2 cellular contexts compared by ENCODE assay signal in the genomic region with DNA sequence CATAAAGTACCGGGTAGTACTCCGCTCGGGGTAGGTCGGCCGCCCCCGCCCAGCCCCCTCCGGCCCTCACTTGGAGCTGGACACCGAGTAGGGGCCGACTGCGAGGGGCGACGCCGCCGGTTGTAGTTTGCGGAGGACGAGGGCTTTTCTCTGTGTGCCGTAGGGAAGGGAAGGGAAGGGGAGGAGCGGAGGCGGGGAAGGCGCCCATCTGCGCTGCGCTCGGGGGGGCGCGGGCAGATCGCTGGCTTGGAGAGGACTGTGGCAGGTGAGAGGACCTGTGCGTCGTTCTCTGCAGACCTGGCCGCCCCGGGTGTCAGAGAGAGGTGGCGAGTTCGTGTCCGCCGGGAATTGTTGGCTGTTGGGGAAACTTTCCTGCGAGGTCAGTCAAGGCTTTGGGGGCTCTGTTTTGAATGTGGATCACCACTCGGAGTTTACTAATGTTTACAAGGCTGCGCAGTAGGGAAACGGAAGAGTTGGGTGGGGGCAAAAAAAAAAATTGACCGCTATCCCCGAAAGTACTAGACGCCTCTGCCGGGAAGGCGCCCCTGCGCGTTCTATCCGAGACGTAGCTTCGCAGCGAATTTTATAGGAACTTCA.
TF ChIP-seq lines count a peak whose summit lies in the region.

No MANE protein-coding gene starts in this region.

TF ChIP-seq in HEK293, 187 proteins besides CTCF, POLR2A, EP300 and RAD21 (continued from another document and continues in another):
- TF ChIP-seq ZNF555 (tag by site-specific recombination; conservative IDR thresholded peaks at IDR 0.05) (no peak), ZNF121 (tag by site-specific recombination; IDR thresholded peaks at IDR 0.05) (peak; percentile 41; the same call in 1 of the 2 replicates), ZNF626 (tag by site-specific recombination; IDR thresholded peaks at IDR 0.05) (no peak), ZNF366 (tag by site-specific recombination; conservative IDR thresholded peaks at IDR 0.05) (no peak), ZBTB7A (tag by site-specific recombination; IDR thresholded peaks at IDR 0.05; ENCODE audit: low read depth) (peak; percentile 95), ZXDB (tag by site-specific recombination; IDR thresholded peaks at IDR 0.05) (peak; percentile 95), ZNF664 (tag by site-specific recombination; IDR thresholded peaks at IDR 0.05) (no peak), ZNF146 (tag by site-specific recombination; IDR thresholded peaks at IDR 0.05) (peak; percentile 27; the same call in 1 of the 2 replicates), ZNF768 (tag by site-specific recombination; IDR thresholded peaks at IDR 0.05) (no peak), ZNF214 (tag by site-specific recombination; IDR thresholded peaks at IDR 0.05; ENCODE audit: borderline replicate concordance) (no peak), SP7 (tag by site-specific recombination; IDR thresholded peaks at IDR 0.05) (peak; percentile 74), ZNF623 (tag by site-specific recombination; IDR thresholded peaks at IDR 0.05) (no peak), FEZF1 (tag by site-specific recombination; IDR thresholded peaks at IDR 0.05) (no peak), ZBTB48 (tag by site-specific recombination; IDR thresholded peaks at IDR 0.05) (0 out of 2 replicates have a peak, but pooled peaks have one; percentile 43), ZNF2 (tag by site-specific recombination; IDR thresholded peaks at IDR 0.05) (peak; percentile 96), ZNF248 (tag by site-specific recombination; IDR thresholded peaks at IDR 0.05) (no peak), ZNF670 (tag by site-specific recombination; IDR thresholded peaks at IDR 0.05; ENCODE audit: low read depth) (no peak), ZNF530 (tag by site-specific recombination; IDR thresholded peaks at IDR 0.05; ENCODE audit: low read depth) (no peak), ZNF324 (tag by site-specific recombination; IDR thresholded peaks at IDR 0.05) (peak; percentile 83), ZNF544 (tag by site-specific recombination; IDR thresholded peaks at IDR 0.05) (no peak), ZNF184 (tag by site-specific recombination; IDR thresholded peaks at IDR 0.05) (no peak), ZFP41 (tag by site-specific recombination; IDR thresholded peaks at IDR 0.05; ENCODE audit: borderline replicate concordance) (no peak), ZNF132 (tag by site-specific recombination; IDR thresholded peaks at IDR 0.05; ENCODE audit: borderline replicate concordance) (no peak), ZNF707 (tag by site-specific recombination; IDR thresholded peaks at IDR 0.05) (no peak), BCL11B (tag by site-specific recombination; IDR thresholded peaks at IDR 0.05; ENCODE audit: low read depth) (peak; percentile 91)
- TF ChIP-seq, protein P1, sequence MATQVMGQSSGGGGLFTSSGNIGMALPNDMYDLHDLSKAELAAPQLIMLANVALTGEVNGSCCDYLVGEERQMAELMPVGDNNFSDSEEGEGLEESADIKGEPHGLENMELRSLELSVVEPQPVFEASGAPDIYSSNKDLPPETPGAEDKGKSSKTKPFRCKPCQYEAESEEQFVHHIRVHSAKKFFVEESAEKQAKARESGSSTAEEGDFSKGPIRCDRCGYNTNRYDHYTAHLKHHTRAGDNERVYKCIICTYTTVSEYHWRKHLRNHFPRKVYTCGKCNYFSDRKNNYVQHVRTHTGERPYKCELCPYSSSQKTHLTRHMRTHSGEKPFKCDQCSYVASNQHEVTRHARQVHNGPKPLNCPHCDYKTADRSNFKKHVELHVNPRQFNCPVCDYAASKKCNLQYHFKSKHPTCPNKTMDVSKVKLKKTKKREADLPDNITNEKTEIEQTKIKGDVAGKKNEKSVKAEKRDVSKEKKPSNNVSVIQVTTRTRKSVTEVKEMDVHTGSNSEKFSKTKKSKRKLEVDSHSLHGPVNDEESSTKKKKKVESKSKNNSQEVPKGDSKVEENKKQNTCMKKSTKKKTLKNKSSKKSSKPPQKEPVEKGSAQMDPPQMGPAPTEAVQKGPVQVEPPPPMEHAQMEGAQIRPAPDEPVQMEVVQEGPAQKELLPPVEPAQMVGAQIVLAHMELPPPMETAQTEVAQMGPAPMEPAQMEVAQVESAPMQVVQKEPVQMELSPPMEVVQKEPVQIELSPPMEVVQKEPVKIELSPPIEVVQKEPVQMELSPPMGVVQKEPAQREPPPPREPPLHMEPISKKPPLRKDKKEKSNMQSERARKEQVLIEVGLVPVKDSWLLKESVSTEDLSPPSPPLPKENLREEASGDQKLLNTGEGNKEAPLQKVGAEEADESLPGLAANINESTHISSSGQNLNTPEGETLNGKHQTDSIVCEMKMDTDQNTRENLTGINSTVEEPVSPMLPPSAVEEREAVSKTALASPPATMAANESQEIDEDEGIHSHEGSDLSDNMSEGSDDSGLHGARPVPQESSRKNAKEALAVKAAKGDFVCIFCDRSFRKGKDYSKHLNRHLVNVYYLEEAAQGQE (tag by site-specific recombination; IDR thresholded peaks at IDR 0.05) = peak; percentile 59
- TF ChIP-seq, protein P2, sequence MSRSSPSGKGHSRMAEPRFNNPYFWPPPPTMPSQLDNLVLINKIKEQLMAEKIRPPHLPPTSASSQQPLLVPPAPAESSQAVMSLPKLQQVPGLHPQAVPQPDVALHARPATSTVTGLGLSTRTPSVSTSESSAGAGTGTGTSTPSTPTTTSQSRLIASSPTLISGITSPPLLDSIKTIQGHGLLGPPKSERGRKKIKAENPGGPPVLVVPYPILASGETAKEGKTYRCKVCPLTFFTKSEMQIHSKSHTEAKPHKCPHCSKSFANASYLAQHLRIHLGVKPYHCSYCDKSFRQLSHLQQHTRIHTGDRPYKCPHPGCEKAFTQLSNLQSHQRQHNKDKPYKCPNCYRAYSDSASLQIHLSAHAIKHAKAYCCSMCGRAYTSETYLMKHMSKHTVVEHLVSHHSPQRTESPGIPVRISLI (tag by site-specific recombination; IDR thresholded peaks at IDR 0.05) = peak; percentile 98; the same call in 1 of the 2 replicates
- TF ChIP-seq, protein P3, sequence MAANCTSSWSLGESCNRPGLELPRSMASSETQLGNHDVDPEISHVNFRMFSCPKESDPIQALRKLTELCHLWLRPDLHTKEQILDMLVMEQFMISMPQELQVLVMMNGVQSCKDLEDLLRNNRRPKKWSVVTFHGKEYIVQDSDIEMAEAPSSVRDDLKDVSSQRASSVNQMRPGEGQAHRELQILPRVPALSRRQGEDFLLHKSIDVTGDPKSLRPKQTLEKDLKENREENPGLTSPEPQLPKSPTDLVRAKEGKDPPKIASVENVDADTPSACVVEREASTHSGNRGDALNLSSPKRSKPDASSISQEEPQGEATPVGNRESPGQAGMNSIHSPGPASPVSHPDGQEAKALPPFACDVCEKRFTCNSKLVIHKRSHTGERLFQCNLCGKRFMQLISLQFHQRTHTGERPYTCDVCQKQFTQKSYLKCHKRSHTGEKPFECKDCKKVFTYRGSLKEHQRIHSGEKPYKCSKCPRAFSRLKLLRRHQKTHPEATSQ (tag by site-specific recombination; IDR thresholded peaks at IDR 0.05) = no peak
- TF ChIP-seq, protein P4, sequence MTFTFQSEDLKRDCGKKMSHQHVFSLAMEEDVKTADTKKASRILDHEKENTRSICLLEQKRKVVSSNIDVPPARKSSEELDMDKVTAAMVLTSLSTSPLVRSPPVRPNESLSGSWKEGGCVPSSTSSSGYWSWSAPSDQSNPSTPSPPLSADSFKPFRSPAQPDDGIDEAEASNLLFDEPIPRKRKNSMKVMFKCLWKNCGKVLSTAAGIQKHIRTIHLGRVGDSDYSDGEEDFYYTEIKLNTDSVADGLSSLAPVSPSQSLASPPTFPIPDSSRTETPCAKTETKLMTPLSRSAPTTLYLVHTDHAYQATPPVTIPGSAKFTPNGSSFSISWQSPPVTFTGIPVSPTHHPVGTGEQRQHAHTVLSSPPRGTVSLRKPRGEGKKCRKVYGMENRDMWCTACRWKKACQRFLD (tag by site-specific recombination; IDR thresholded peaks at IDR 0.05) = no peak

TF ChIP-seq in GM12878, 131 proteins besides CTCF, POLR2A, EP300 and RAD21 (continued from another document and continues in another):
- TF ChIP-seq, protein P5, sequence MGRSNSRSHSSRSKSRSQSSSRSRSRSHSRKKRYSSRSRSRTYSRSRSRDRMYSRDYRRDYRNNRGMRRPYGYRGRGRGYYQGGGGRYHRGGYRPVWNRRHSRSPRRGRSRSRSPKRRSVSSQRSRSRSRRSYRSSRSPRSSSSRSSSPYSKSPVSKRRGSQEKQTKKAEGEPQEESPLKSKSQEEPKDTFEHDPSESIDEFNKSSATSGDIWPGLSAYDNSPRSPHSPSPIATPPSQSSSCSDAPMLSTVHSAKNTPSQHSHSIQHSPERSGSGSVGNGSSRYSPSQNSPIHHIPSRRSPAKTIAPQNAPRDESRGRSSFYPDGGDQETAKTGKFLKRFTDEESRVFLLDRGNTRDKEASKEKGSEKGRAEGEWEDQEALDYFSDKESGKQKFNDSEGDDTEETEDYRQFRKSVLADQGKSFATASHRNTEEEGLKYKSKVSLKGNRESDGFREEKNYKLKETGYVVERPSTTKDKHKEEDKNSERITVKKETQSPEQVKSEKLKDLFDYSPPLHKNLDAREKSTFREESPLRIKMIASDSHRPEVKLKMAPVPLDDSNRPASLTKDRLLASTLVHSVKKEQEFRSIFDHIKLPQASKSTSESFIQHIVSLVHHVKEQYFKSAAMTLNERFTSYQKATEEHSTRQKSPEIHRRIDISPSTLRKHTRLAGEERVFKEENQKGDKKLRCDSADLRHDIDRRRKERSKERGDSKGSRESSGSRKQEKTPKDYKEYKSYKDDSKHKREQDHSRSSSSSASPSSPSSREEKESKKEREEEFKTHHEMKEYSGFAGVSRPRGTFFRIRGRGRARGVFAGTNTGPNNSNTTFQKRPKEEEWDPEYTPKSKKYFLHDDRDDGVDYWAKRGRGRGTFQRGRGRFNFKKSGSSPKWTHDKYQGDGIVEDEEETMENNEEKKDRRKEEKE (IDR thresholded peaks at IDR 0.05) = 0 out of 2 replicates have a peak, but pooled peaks have one; percentile 27
- TF ChIP-seq FOXK2 (IDR thresholded peaks at IDR 0.05) (no peak), FOS (IDR thresholded peaks at IDR 0.05; ENCODE audit: borderline replicate concordance, extremely low read depth, insufficient read length) (no peak), HDAC6 (IDR thresholded peaks at IDR 0.05; ENCODE audit: unreplicated experiment) (peak; percentile 95), EGR1 (IDR thresholded peaks at IDR 0.05; ENCODE audit: borderline replicate concordance in 1 of 2, low read depth in 2 of 2, low read length in 2 of 2) (peak in 1 of 2 experiments; percentile 29; a peak in 1 of 3 replicates), SIN3A (IDR thresholded peaks at IDR 0.05; ENCODE audit: low read depth, low read length) (peak; percentile 40; the same call in 1 of the 2 replicates), EED (IDR thresholded peaks at IDR 0.05; ENCODE audit: low read depth) (peak; percentile 18; the same call in 1 of the 2 replicates), IKZF2 (IDR thresholded peaks at IDR 0.05) (peak; percentile 30 to 49; a peak in 2 of 4 replicates), HDGF (IDR thresholded peaks at IDR 0.05) (0 out of 2 replicates have a peak, but pooled peaks have one; percentile 12), IRF4 (IDR thresholded peaks at IDR 0.05; ENCODE audit: low read depth, low read length) (0 out of 2 replicates have a peak, but pooled peaks have one; percentile 17), KLF5 (IDR thresholded peaks at IDR 0.05; ENCODE audit: partially characterized antibody) (peak; percentile 79), IKZF1 (conservative IDR thresholded peaks at IDR 0.05) (peak; percentile 63), NFYA (IDR thresholded peaks at IDR 0.05; ENCODE audit: borderline replicate concordance, low read depth, low read length) (no peak), NRF1 (conservative IDR thresholded peaks at IDR 0.05; ENCODE audit: low read depth, low read length) (no peak), SREBF1 (IDR thresholded peaks at IDR 0.05; ENCODE audit: low read length) (no peak), SUPT20H (IDR thresholded peaks at IDR 0.05; ENCODE audit: borderline replicate concordance, control insufficient read depth, low read depth, low read length) (no peak), ASH2L (IDR thresholded peaks at IDR 0.05; ENCODE audit: borderline replicate concordance, low read depth) (no peak), CBX5 (IDR thresholded peaks at IDR 0.05; ENCODE audit: low read depth) (no peak), ZNF24 (IDR thresholded peaks at IDR 0.05) (peak; percentile 36; the same call in 1 of the 2 replicates), ZSCAN29 (IDR thresholded peaks at IDR 0.05) (0 out of 2 replicates have a peak, but pooled peaks have one; percentile 56)
- TF ChIP-seq, protein P6, sequence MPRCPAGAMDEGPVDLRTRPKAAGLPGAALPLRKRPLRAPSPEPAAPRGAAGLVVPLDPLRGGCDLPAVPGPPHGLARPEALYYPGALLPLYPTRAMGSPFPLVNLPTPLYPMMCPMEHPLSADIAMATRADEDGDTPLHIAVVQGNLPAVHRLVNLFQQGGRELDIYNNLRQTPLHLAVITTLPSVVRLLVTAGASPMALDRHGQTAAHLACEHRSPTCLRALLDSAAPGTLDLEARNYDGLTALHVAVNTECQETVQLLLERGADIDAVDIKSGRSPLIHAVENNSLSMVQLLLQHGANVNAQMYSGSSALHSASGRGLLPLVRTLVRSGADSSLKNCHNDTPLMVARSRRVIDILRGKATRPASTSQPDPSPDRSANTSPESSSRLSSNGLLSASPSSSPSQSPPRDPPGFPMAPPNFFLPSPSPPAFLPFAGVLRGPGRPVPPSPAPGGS (IDR thresholded peaks at IDR 0.05; ENCODE audit: borderline replicate concordance, insufficient read depth, low read depth, low read length, poor library complexity, severe bottlenecking) = peak; percentile 48
- TF ChIP-seq, protein P7, sequence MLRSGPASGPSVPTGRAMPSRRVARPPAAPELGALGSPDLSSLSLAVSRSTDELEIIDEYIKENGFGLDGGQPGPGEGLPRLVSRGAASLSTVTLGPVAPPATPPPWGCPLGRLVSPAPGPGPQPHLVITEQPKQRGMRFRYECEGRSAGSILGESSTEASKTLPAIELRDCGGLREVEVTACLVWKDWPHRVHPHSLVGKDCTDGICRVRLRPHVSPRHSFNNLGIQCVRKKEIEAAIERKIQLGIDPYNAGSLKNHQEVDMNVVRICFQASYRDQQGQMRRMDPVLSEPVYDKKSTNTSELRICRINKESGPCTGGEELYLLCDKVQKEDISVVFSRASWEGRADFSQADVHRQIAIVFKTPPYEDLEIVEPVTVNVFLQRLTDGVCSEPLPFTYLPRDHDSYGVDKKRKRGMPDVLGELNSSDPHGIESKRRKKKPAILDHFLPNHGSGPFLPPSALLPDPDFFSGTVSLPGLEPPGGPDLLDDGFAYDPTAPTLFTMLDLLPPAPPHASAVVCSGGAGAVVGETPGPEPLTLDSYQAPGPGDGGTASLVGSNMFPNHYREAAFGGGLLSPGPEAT (IDR thresholded peaks at IDR 0.05; ENCODE audit: low read depth) = peak; percentile 66
- TF ChIP-seq, protein P8, sequence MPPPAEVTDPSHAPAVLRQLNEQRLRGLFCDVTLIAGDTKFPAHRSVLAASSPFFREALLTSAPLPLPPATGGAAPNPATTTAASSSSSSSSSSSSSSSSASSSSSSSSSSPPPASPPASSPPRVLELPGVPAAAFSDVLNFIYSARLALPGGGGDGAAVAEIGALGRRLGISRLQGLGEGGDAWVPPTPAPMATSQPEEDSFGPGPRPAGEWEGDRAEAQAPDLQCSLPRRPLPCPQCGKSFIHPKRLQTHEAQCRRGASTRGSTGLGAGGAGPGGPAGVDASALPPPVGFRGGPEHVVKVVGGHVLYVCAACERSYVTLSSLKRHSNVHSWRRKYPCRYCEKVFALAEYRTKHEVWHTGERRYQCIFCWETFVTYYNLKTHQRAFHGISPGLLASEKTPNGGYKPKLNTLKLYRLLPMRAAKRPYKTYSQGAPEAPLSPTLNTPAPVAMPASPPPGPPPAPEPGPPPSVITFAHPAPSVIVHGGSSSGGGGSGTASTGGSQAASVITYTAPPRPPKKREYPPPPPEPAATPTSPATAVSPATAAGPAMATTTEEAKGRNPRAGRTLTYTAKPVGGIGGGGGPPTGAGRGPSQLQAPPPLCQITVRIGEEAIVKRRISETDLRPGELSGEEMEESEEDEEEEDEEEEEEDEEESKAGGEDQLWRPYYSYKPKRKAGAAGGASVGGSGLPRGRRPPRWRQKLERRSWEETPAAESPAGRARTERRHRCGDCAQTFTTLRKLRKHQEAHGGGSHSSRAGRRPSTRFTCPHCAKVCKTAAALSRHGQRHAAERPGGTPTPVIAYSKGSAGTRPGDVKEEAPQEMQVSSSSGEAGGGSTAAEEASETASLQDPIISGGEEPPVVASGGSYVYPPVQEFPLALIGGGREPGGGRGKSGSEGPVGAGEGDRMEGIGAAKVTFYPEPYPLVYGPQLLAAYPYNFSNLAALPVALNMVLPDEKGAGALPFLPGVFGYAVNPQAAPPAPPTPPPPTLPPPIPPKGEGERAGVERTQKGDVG (CRISPR knock-in tag; IDR thresholded peaks at IDR 0.05) = no peak
